Comparison of ENCODE assay signal across 1 cellular context in the genomic region with DNA sequence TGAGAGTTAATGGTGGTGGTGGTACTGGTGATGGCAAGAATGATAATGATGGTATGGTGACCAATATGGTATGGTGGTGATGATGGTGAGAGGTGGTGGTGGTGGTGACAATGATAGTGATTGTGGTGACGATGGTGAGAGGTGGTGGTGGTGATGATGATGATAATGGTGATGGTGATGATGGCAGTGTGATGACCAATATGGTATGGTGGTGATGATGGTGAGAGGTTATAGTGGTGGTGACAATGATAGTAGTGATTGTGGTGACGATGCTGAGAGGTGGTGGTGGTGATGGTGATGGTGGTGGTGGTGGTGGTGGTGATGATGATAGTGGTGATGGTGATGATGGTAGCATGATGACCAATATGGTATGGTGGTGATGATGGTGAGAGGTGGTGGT.
TF ChIP-seq lines count a peak whose summit lies in the region.

No MANE protein-coding gene starts in this region.

TF ChIP-seq in HepG2, 621 proteins besides CTCF, POLR2A, EP300 and RAD21 (continued from another document):
- no peak for TF ChIP-seq ZUFSP (CRISPR knock-in tag; IDR thresholded peaks at IDR 0.05; ENCODE audit: borderline replicate concordance)
- no peak for TF ChIP-seq MLX (CRISPR knock-in tag; IDR thresholded peaks at IDR 0.05)
- TF ChIP-seq ZNF83 (CRISPR knock-in tag; IDR thresholded peaks at IDR 0.05; ENCODE audit: borderline replicate concordance), result no peak
- TF ChIP-seq PHF5A (CRISPR knock-in tag; IDR thresholded peaks at IDR 0.05; ENCODE audit: low read depth, unreplicated experiment), result no peak
- TF ChIP-seq CREB1 (IDR thresholded peaks at IDR 0.05), result peak; percentile 78; the same call in 1 of the 2 replicates
- no peak for TF ChIP-seq CREB1 (CRISPR knock-in tag; IDR thresholded peaks at IDR 0.05)
- TF ChIP-seq JDP2 (CRISPR knock-in tag; IDR thresholded peaks at IDR 0.05; ENCODE audit: borderline replicate concordance), result no peak
TF ChIP-seq in HepG2: peak in this region for 1.
